ENCODE assay signal across 8 cellular contexts in the genomic region with DNA sequence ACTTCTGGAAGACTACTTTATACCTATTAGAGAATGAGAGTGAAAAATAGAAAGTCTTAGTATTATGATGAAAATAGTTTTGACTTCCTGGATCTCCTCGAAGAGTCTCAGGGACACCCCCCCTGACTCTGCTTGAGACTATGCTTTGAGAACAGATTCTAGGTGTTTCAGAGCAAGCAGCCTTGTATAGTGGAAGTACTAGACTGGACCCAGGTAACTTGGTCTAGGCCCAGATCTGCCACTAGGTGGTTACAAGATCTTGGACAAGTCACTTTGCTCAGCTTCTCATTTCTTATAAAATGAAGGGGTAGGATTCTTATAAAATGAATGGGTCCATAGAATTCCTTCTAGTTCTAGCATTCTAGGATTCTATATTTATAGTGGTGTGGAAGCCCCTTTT. TPM values are rescaled to one million over a fixed set of nuclear protein-coding genes. Genes with fewer than 3 reads are reported as not detected.
DNase-seq lines count a peak whose midpoint lies in the region; ATAC-seq and TF ChIP-seq lines count a peak whose summit lies in the region.

No MANE protein-coding gene starts in this region.

- no peak overlapping the region for H3K27ac Mint-ChIP-seq in GM23338

- H3K9me2 ChIP-seq in GM23338 (ENCODE audit: insufficient read depth) = no peaks in the 10 kb centered on the region
- no peaks in the 10 kb centered on the region for H3K9me2 ChIP-seq in OCI-LY1 (ENCODE audit: low read depth, low read length)

- no peaks in the 10 kb centered on the region for H3K27me3 ChIP-seq in GM23338 (ENCODE audit: insufficient read depth)
- H3K27me3 ChIP-seq in OCI-LY1 (ENCODE audit: insufficient read depth, low read length) = no peaks in the 10 kb centered on the region
- H3K27me3 ChIP-seq in kidney epithelial cell (ENCODE audit: control insufficient read depth, insufficient read depth, low read length) = no peaks in the 10 kb centered on the region

- H3K4me1 Mint-ChIP-seq in GM23338 = peaks cover 29% of the 10 kb centered on the region; the same call in 2 of the 3 replicates

- H4K20me1 ChIP-seq in GM23338 (replicated peaks; ENCODE audit: insufficient read depth) = no peaks in the 10 kb centered on the region
- H4K20me1 ChIP-seq in OCI-LY1 (ENCODE audit: insufficient read depth, low read length) = no peaks in the 10 kb centered on the region

- H3K4me3 ChIP-seq in GM23338 (no peak overlapping the region), OCI-LY1 (ENCODE audit: low read depth, low read length, poor library complexity, severe bottlenecking) (no peak overlapping the region), kidney epithelial cell (ENCODE audit: low read depth, low read length) (no peak overlapping the region), coronary artery (no peak overlapping the region)

- TF ChIP-seq CTCF in GM13977 (IDR thresholded peaks at IDR 0.05; ENCODE audit: extremely low read depth, insufficient read depth, missing control alignments) (peak; percentile 39), GM23338 (conservative IDR thresholded peaks at IDR 0.05; ENCODE audit: low read depth in 2 of 2) (peak; percentile 32 to 49), OCI-LY1 (IDR thresholded peaks at IDR 0.05; ENCODE audit: low read length) (peak; percentile 43; the same call in 1 of the 2 replicates), kidney epithelial cell (IDR thresholded peaks at IDR 0.05; ENCODE audit: insufficient read depth, low read length, poor library complexity, severe bottlenecking) (peak; percentile 42), coronary artery (IDR thresholded peaks at IDR 0.05) (no peak)

- no peaks in the 10 kb centered on the region for H3K36me3 ChIP-seq in GM23338 (ENCODE audit: insufficient read depth)
- H3K36me3 ChIP-seq in OCI-LY1 (ENCODE audit: insufficient read depth, low read length) = no peaks in the 10 kb centered on the region
- no peaks in the 10 kb centered on the region for H3K36me3 ChIP-seq in kidney epithelial cell (ENCODE audit: control insufficient read depth, insufficient read depth, low read length)

- H3K4me2 ChIP-seq in GM23338 = no peak overlapping the region
- no peak overlapping the region for H3K4me2 ChIP-seq in OCI-LY1 (ENCODE audit: low read length)

- H3K9me3 Mint-ChIP-seq in GM23338 = no peaks in the 10 kb centered on the region

- in situ Hi-C loops in GM13977 (cut with MboI; ENCODE audit: low pct_unique_long_range_greater_than_20kb, low sequenced_read_pairs, unreplicated experiment) = no loop called here

- H3K27ac ChIP-seq in GM23338 (ENCODE audit: low read depth) (no peak overlapping the region), OCI-LY1 (ENCODE audit: low read depth, low read length, poor library complexity, severe bottlenecking) (no peak overlapping the region), coronary artery (no peak overlapping the region)

- peak; percentile 37 for DNase-seq in GM13977 (ENCODE audit: low spot score)
- DNase-seq in GM23338 (ENCODE audit: low spot score) = peak; percentile 46
- no peak for DNase-seq in kidney epithelial cell (ENCODE audit: low read depth)
- DNase-seq in coronary artery (ENCODE audit: low spot score) = no peak
- DNase-seq in hippocampal formation (lab: John Stamatoyannopoulos, UW) = no peak
- DNase-seq in NCI-H187 (lab: John Stamatoyannopoulos, UW) = no peak

- H3F3A ChIP-seq in GM23338 (replicated peaks; ENCODE audit: low read depth) (no peaks in the 10 kb centered on the region), OCI-LY1 (ENCODE audit: insufficient read depth, low read length) (no peaks in the 10 kb centered on the region)

- H3K27me3 Mint-ChIP-seq in GM23338 (ENCODE audit: insufficient read depth, low read depth, poor library complexity) = peaks cover 3% of the 10 kb centered on the region

- H3K4me1 ChIP-seq in GM23338 (ENCODE audit: insufficient read depth) (peaks cover 22% of the 10 kb centered on the region), OCI-LY1 (ENCODE audit: insufficient read depth, low read length, severe bottlenecking) (peaks cover 10% of the 10 kb centered on the region)

- peak; percentile 70 for ATAC-seq in GM23338
- no peak for ATAC-seq in HG03025 (IDR thresholded peaks at IDR 0.05; ENCODE audit: low FRiP score, unreplicated experiment)

- no peak overlapping the region for H3K9ac ChIP-seq in OCI-LY1 (ENCODE audit: low read length)

- H3K79me2 ChIP-seq in GM23338 (replicated peaks; ENCODE audit: insufficient read depth) (peaks cover 48% of the 10 kb centered on the region), OCI-LY1 (ENCODE audit: insufficient read depth, low read length) (no peaks in the 10 kb centered on the region)

- H3K36me3 Mint-ChIP-seq in GM23338 (ENCODE audit: low read depth) = no peaks in the 10 kb centered on the region

- H2AFZ ChIP-seq in GM23338 (no peak overlapping the region), OCI-LY1 (ENCODE audit: low read length) (no peak overlapping the region)

- H3K4me3 Mint-ChIP-seq in GM23338 = no peak overlapping the region

- no peaks in the 10 kb centered on the region for H3K9me3 ChIP-seq in OCI-LY1 (ENCODE audit: low read length)

TF ChIP-seq in GM23338, 12 proteins besides CTCF, POLR2A, EP300 and RAD21:
- TF ChIP-seq ZNF114 (CRISPR knock-in tag; IDR thresholded peaks at IDR 0.05) (no peak), POLR2AphosphoS5 (IDR thresholded peaks at IDR 0.05; ENCODE audit: low read depth) (no peak)

RNA-seq across cellular contexts. Expression of gene ABHD5, which starts 9.1 kb away (rescaled TPM):
- total RNA-seq in GM23338 (2014; rRNA removed; shearing (Covaris generic)) = 12.1 and 12.7 TPM in 2 replicates
- polyA plus RNA-seq in GM23338 (2016; fragmentation: Nextera tagmentation; extraction: Ambion mirVana) = 11.5 and 12.3 TPM in 2 replicates
- 23.1 and 23.4 TPM in 2 replicates for total RNA-seq in kidney epithelial cell

Comparison
In these comparisons a context has a peak if more than half of its experiments do, and no peak if none do; other contexts are left out.
1. DNase-seq: peak in GM13977 (single experiment) and GM23338 (single experiment); none in kidney epithelial cell (single experiment), coronary artery (single experiment), hippocampal formation (0 of 2) and NCI-H187 (0 of 2).